In genomic region chr1:218711884-218712674, GRCh38 we compare ENCODE assay signal across 17 cellular contexts.
A peak's percentile ranks its signal among the peaks of the same experiment; 100 is the strongest.
DNase-seq lines count a peak whose midpoint lies in the region; ATAC-seq, FAIRE-seq and TF ChIP-seq lines count a peak whose summit lies in the region.
"Had no signal": no experiment of that assay in that cellular context is flagged by ENCODE, and none has a peak within 500 bp of the region (broad histone marks: within the 10 kb centered on the region; RNA-seq: fewer than 3 reads in every experiment).

No MANE protein-coding gene starts in this region.

- no peaks in the 10 kb centered on the region for H3K79me2 ChIP-seq in fibroblast of lung (ENCODE audit: control insufficient read depth, insufficient read depth, low read length)

- H3K36me3 Mint-ChIP-seq in activated naive CD4-positive, alpha-beta T cell treated with anti-CD3 and anti-CD28 coated beads for 36 hours (ENCODE audit: low read depth), result no peaks in the 10 kb centered on the region
- H3K36me3 Mint-ChIP-seq: stimulated activated effector memory CD8-positive, alpha-beta T cell treated with anti-CD3 and anti-CD28 coated beads, Interleukin-12 subunit alpha, Interleukin-12 subunit beta, amount 100 ng/mL, for 72 hours had no signal

- H3K27ac ChIP-seq in fibroblast of lung (ENCODE audit: insufficient read depth, low read length), result no peak overlapping the region
- no peak overlapping the region for H3K27ac ChIP-seq in kidney (ENCODE audit: low read depth in 2 of 2, low read length in 2 of 2)
- H3K27ac ChIP-seq: neutrophil, SJSA1 had no signal

- H3K9me3 ChIP-seq in fibroblast of lung (ENCODE audit: control insufficient read depth, insufficient read depth, low read depth, low read length) (no peaks in the 10 kb centered on the region), kidney (ENCODE audit: control insufficient read depth in 1 of 2, low read length in 2 of 2) (no peaks in the 10 kb centered on the region)
- H3K9me3 ChIP-seq: neutrophil, SJSA1 had no signal

- no peaks in the 10 kb centered on the region for H4K20me1 ChIP-seq in fibroblast of lung (ENCODE audit: control insufficient read depth, extremely low read depth, insufficient read depth, low read length)

- no peak overlapping the region for H3K4me2 ChIP-seq in fibroblast of lung (ENCODE audit: extremely low read depth, insufficient read depth, low read length)

- intact Hi-C loops in kidney (cut with DNase I), result no loop called here
- intact Hi-C loops in activated naive CD4-positive, alpha-beta T cell treated with anti-CD3 and anti-CD28 coated beads for 36 hours (cut with micrococcal nuclease), result no loop called here

- peak; percentile 78 for ATAC-seq in omental fat pad (ENCODE audit: low FRiP score)
- ATAC-seq in HG03439 (IDR thresholded peaks at IDR 0.05; ENCODE audit: unreplicated experiment), result no peak
- ATAC-seq: activated T-helper 17 cell treated with anti-CD3 and anti-CD28 coated beads, Interleukin-2, amount 50 U/mL, for 72 hours; stimulated activated effector memory CD8-positive, alpha-beta T cell treated with anti-CD3 and anti-CD28 coated beads, Interleukin-12 subunit alpha, Interleukin-12 subunit beta, amount 100 ng/mL, for 72 hours had no signal

- no peak overlapping the region for H3K4me3 ChIP-seq in fibroblast of lung (replicated peaks in 1 of 4; ENCODE audit: control extremely low read depth in 1 of 4, insufficient read depth in 1 of 4, low read depth in 3 of 4, low read length in 4 of 4)
- no peak overlapping the region for H3K4me3 ChIP-seq in kidney (ENCODE audit: low read length in 2 of 2)
- H3K4me3 ChIP-seq: SJSA1 had no signal

- H3K27ac Mint-ChIP-seq in activated naive CD4-positive, alpha-beta T cell treated with anti-CD3 and anti-CD28 coated beads for 36 hours, result no peak overlapping the region
- H3K27ac Mint-ChIP-seq: activated T-helper 17 cell treated with anti-CD3 and anti-CD28 coated beads, Interleukin-2, amount 50 U/mL, for 72 hours; stimulated activated effector memory CD8-positive, alpha-beta T cell treated with anti-CD3 and anti-CD28 coated beads, Interleukin-12 subunit alpha, Interleukin-12 subunit beta, amount 100 ng/mL, for 72 hours had no signal

- no peak overlapping the region for H3K4me3 Mint-ChIP-seq in activated naive CD4-positive, alpha-beta T cell treated with anti-CD3 and anti-CD28 coated beads for 36 hours
- H3K4me3 Mint-ChIP-seq: activated T-helper 17 cell treated with anti-CD3 and anti-CD28 coated beads, Interleukin-2, amount 50 U/mL, for 72 hours; stimulated activated effector memory CD8-positive, alpha-beta T cell treated with anti-CD3 and anti-CD28 coated beads, Interleukin-12 subunit alpha, Interleukin-12 subunit beta, amount 100 ng/mL, for 72 hours had no signal

- peaks cover 3% of the 10 kb centered on the region for H3K9me3 Mint-ChIP-seq in activated naive CD4-positive, alpha-beta T cell treated with anti-CD3 and anti-CD28 coated beads for 36 hours

- CTCF ChIA-PET in activated naive CD4-positive, alpha-beta T cell treated with anti-CD3 and anti-CD28 coated beads for 36 hours (lab: Charles Lee), result interaction anchor here (0.5 kb wide), 1 partner anchor 233 kb away, joined by 5 read pairs; no protein-coding TSS in a partner anchor

- H3K9ac ChIP-seq in fibroblast of lung (ENCODE audit: insufficient read depth, low read length), result no peak overlapping the region
- no peak overlapping the region for H3K9ac ChIP-seq in kidney (ENCODE audit: low read length in 2 of 2)

- no peak overlapping the region for H2AFZ ChIP-seq in fibroblast of lung (ENCODE audit: low read length)

- DNase-seq in EH (ENCODE audit: low read depth) (peak; percentile 70), NCI-H69 (lab: John Stamatoyannopoulos, UW) (peak; percentile 66), fibroblast of lung (ENCODE audit: low read depth in 2 of 2) (peak; percentile 31 to 83), omental fat pad (ENCODE audit: low spot score) (no peak), kidney (no peak), NCI-H128 (lab: John Stamatoyannopoulos, UW; ENCODE audit: unreplicated experiment) (no peak)
- DNase-seq in activated naive CD4-positive, alpha-beta T cell treated with anti-CD3 and anti-CD28 coated beads for 36 hours, result no peak
- DNase-seq: activated CD4-positive, alpha-beta T cell treated with anti-CD3 and anti-CD28 coated beads for 1 hour; C1 segment of cervical spinal cord; NCI-H1092 treated with DMSO at 0.1 percent for 48 hours; NCI-H524 treated with DMSO at 0.1 percent for 48 hours; stimulated activated CD4-positive, alpha-beta T cell treated with anti-CD3 and anti-CD28 coated beads, Interleukin-2, amount 100 ng/mL, for 24 hours had no signal

- FAIRE-seq in kidney (lab: Jason Lieb, UNC), result no peak

- TF ChIP-seq CTCF in fibroblast of lung (conservative IDR thresholded peaks at IDR 0.05 in 1 of 2, IDR thresholded peaks at IDR 0.05 in 1 of 2; ENCODE audit: low read depth in 1 of 2, low read length in 2 of 2), result no peak
- TF ChIP-seq CTCF in omental fat pad (IDR thresholded peaks at IDR 0.05), result no peak
- TF ChIP-seq CTCF in kidney (IDR thresholded peaks at IDR 0.05; ENCODE audit: borderline replicate concordance, extremely low read depth, insufficient read depth), result no peak

- no peaks in the 10 kb centered on the region for H3K27me3 ChIP-seq in fibroblast of lung (ENCODE audit: control insufficient read depth, insufficient read depth, low read length)
- H3K27me3 ChIP-seq: neutrophil, SJSA1 had no signal

- no peaks in the 10 kb centered on the region for H3K27me3 Mint-ChIP-seq in activated naive CD4-positive, alpha-beta T cell treated with anti-CD3 and anti-CD28 coated beads for 36 hours (ENCODE audit: low read depth)
- H3K27me3 Mint-ChIP-seq: activated T-helper 17 cell treated with anti-CD3 and anti-CD28 coated beads, Interleukin-2, amount 50 U/mL, for 72 hours had no signal

- H3K4me1 Mint-ChIP-seq in activated naive CD4-positive, alpha-beta T cell treated with anti-CD3 and anti-CD28 coated beads for 36 hours (ENCODE audit: low read depth), result no peaks in the 10 kb centered on the region
- H3K4me1 Mint-ChIP-seq: activated T-helper 17 cell treated with anti-CD3 and anti-CD28 coated beads, Interleukin-2, amount 50 U/mL, for 72 hours; stimulated activated effector memory CD8-positive, alpha-beta T cell treated with anti-CD3 and anti-CD28 coated beads, Interleukin-12 subunit alpha, Interleukin-12 subunit beta, amount 100 ng/mL, for 72 hours had no signal

- H3K4me1 ChIP-seq in fibroblast of lung (ENCODE audit: control insufficient read depth, extremely low read depth, insufficient read depth, low read length) (peaks cover 4% of the 10 kb centered on the region), kidney (ENCODE audit: control insufficient read depth in 1 of 2, insufficient read depth in 1 of 2, low read depth in 1 of 2, low read length in 2 of 2) (no peaks in the 10 kb centered on the region)

- H3K36me3 ChIP-seq in fibroblast of lung (ENCODE audit: control insufficient read depth, insufficient read depth, low read length) (no peaks in the 10 kb centered on the region), kidney (ENCODE audit: control insufficient read depth in 1 of 2, insufficient read depth in 2 of 2, low read length in 2 of 2) (no peaks in the 10 kb centered on the region)
- H3K36me3 ChIP-seq: neutrophil, SJSA1 had no signal

Comparison
In these comparisons a context has a peak if more than half of its experiments do, and no peak if none do; other contexts are left out.
1. DNase-seq: peak in EH (single experiment), NCI-H69 (single experiment) and fibroblast of lung (2 of 2); none in omental fat pad (single experiment), kidney (single experiment), activated naive CD4-positive, alpha-beta T cell treated with anti-CD3 and anti-CD28 coated beads for 36 hours (single experiment) and NCI-H128 (single experiment).